8 cellular contexts compared by ENCODE assay signal in genomic region chr3:24680214-24680967, GRCh38.
DNase-seq lines count a peak whose midpoint lies in the region; ATAC-seq and TF ChIP-seq lines count a peak whose summit lies in the region.

No MANE protein-coding gene starts in this region.

- H3K4me3 ChIP-seq in AG04449 (ENCODE audit: low read depth, low read length) = no peak overlapping the region
- H3K4me3 ChIP-seq in fibroblast of villous mesenchyme (ENCODE audit: low read depth, low read length) = no peak overlapping the region
- no peak overlapping the region for H3K4me3 ChIP-seq in vagina

- ATAC-seq in GM18502 (IDR thresholded peaks at IDR 0.05; ENCODE audit: poor library complexity, unreplicated experiment) = peak; percentile 82
- peak; percentile 77 for ATAC-seq in HG02763 (IDR thresholded peaks at IDR 0.05; ENCODE audit: unreplicated experiment)

- no peaks in the 10 kb centered on the region for H3K36me3 ChIP-seq in vagina

- peak; percentile 82 for TF ChIP-seq CTCF in AG04449 (IDR thresholded peaks at IDR 0.05; ENCODE audit: insufficient read depth, low read length, missing control alignments)
- TF ChIP-seq CTCF in fibroblast of villous mesenchyme (IDR thresholded peaks at IDR 0.05; ENCODE audit: insufficient read depth, low read depth, low read length) = peak; percentile 84
- TF ChIP-seq CTCF in vagina (IDR thresholded peaks at IDR 0.05) = peak; percentile 13 to 49 (median 39)

- H3K27me3 ChIP-seq in vagina = no peaks in the 10 kb centered on the region

- POLR2A ChIA-PET in AG04449 (lab: Yijun Ruan, JAX) = no interaction called here

- peaks cover 5% of the 10 kb centered on the region for H3K4me1 ChIP-seq in vagina

- DNase-seq in AG04449 (ENCODE audit: low read depth, low spot score) (no peak), NCI-H1694 (lab: John Stamatoyannopoulos, UW) (peak; percentile 10), fibroblast of villous mesenchyme (ENCODE audit: low read depth) (peak; percentile 44), occipital lobe (lab: John Stamatoyannopoulos, UW) (peak; percentile 33), vagina (ENCODE audit: extremely low spot score in 2 of 2) (no peak)
- peak; percentile 4 to 12 for DNase-seq in activated CD4-positive, alpha-beta T cell treated with anti-CD3 and anti-CD28 coated beads, Interleukin-2, amount 50 U/mL, for 4 hours

- H3K27ac ChIP-seq in vagina = no peak overlapping the region

- intact Hi-C loops in vagina (cut with DNase I) = loop anchor here (10.0 kb wide), 1 partner anchor 686 kb away; no protein-coding TSS in a partner anchor

- no peak for TF ChIP-seq POLR2A in vagina (IDR thresholded peaks at IDR 0.05)

- CTCF ChIA-PET in AG04449 (lab: Yijun Ruan, JAX) = interaction anchor here (0.8 to 4.0 kb wide), 7 partner anchors 8 to 924 kb away, joined by 3 to 26 read pairs (median 5); no protein-coding TSS in a partner anchor

- no peaks in the 10 kb centered on the region for H3K9me3 ChIP-seq in vagina

Comparison
In these comparisons a context has a peak if more than half of its experiments do, and no peak if none do; other contexts are left out.
1. DNase-seq: peak in NCI-H1694 (single experiment), activated CD4-positive, alpha-beta T cell treated with anti-CD3 and anti-CD28 coated beads, Interleukin-2, amount 50 U/mL, for 4 hours (2 of 2), fibroblast of villous mesenchyme (single experiment) and occipital lobe (single experiment); none in AG04449 (single experiment) and vagina (0 of 2).
2. Peak in every context shown above with its lines, with median percentiles within 50 percentile points of each other: CTCF ChIP-seq.